Comparison of ENCODE assay signal across 8 cellular contexts in genomic region chr1:182595641-182596240, GRCh38. TPM values are rescaled to one million over a fixed set of nuclear protein-coding genes. Genes with fewer than 3 reads are reported as not detected.
DNase-seq lines count a peak whose midpoint lies in the region; ATAC-seq and TF ChIP-seq lines count a peak whose summit lies in the region.

No MANE protein-coding gene starts in this region.

- no peak overlapping the region for H3K4me3 ChIP-seq in AG09309 (ENCODE audit: control insufficient read depth, low read depth, low read length)
- H3K4me3 ChIP-seq in dorsolateral prefrontal cortex = no peak overlapping the region

- peak; percentile 61 for ATAC-seq in memory B cell (ENCODE audit: low read depth)

- H3K4me3 Mint-ChIP-seq in memory B cell = no peak overlapping the region

- intact Hi-C loops in dorsolateral prefrontal cortex (cut with DNase I) = loop anchor here in 1 of 2 donors (1.0 kb wide), 1 partner anchor 189 kb away; no protein-coding TSS in a partner anchor

- DNase-seq in AG09309 (ENCODE audit: low read depth) (no peak), GM20000 (ENCODE audit: low spot score) (peak; percentile 67), NCI-H524 treated with DMSO at 0.1 percent for 48 hours (lab: John Stamatoyannopoulos, UW) (peak; percentile 21), dorsolateral prefrontal cortex (peak in 7 of 10 donors; percentile 43 to 82 (median 70)), memory B cell (ENCODE audit: low spot score in 2 of 2) (peak; percentile 47 to 62), cerebellar nuclear complex (lab: John Stamatoyannopoulos, UW) (no peak)
- peak; percentile 37 to 59 for DNase-seq in activated CD4-positive, alpha-beta T cell treated with anti-CD3 and anti-CD28 coated beads, Interleukin-2, amount 50 U/mL, for 24 hours (ENCODE audit: low read depth in 1 of 2, low spot score in 1 of 2)
- DNase-seq in stimulated activated naive CD4-positive, alpha-beta T cell treated with Interleukin-2 at 50 U/mL for 16 hours (lab: John Stamatoyannopoulos, UW) = peak; percentile 56

- H3K27me3 ChIP-seq in dorsolateral prefrontal cortex = no peaks in the 10 kb centered on the region

- H3K27me3 Mint-ChIP-seq in memory B cell = no peaks in the 10 kb centered on the region

- no peaks in the 10 kb centered on the region for H3K9me3 Mint-ChIP-seq in memory B cell

- no peak overlapping the region for H3K27ac Mint-ChIP-seq in memory B cell

- peak; percentile 77 for TF ChIP-seq CTCF in AG09309 (IDR thresholded peaks at IDR 0.05; ENCODE audit: control insufficient read depth, insufficient read depth, low read depth, low read length, missing control alignments)
- TF ChIP-seq CTCF in GM20000 (IDR thresholded peaks at IDR 0.05; ENCODE audit: extremely low read depth, missing control alignments) = peak; percentile 88
- peak; percentile 69 to 92 (median 85) for TF ChIP-seq CTCF in dorsolateral prefrontal cortex (IDR thresholded peaks at IDR 0.05 in 54 of 56, conservative IDR thresholded peaks at IDR 0.05 in 2 of 56; ENCODE audit: low read depth in 1 of 56, partially characterized antibody in 56 of 56)

- peaks cover 4% of the 10 kb centered on the region for H3K36me3 Mint-ChIP-seq in memory B cell

- peaks cover 2% of the 10 kb centered on the region for H3K4me1 Mint-ChIP-seq in memory B cell

- H3K27ac ChIP-seq in dorsolateral prefrontal cortex = no peak overlapping the region

RNA-seq across cellular contexts. Expression of gene RNASEL, which starts 6.7 kb away (rescaled TPM):
- total RNA-seq in dorsolateral prefrontal cortex = 10 to 100 TPM in 1 of 120 experiments, 1 to 10 TPM in 119; 3.9 to 10.1 (median 7.3) TPM

RNA-seq across cellular contexts. Expression of gene RGS16, which starts 8.4 kb away (rescaled TPM):
- total RNA-seq in dorsolateral prefrontal cortex = 10 to 100 TPM in 14 of 120 experiments, 1 to 10 TPM in 106; 1.0 to 20.8 (median 3.8) TPM

Comparison
In these comparisons a context has a peak if more than half of its experiments do, and no peak if none do; other contexts are left out.
1. DNase-seq: peak in GM20000 (single experiment), NCI-H524 treated with DMSO at 0.1 percent for 48 hours (single experiment), activated CD4-positive, alpha-beta T cell treated with anti-CD3 and anti-CD28 coated beads, Interleukin-2, amount 50 U/mL, for 24 hours (2 of 2), dorsolateral prefrontal cortex (7 of 10), memory B cell (2 of 2) and stimulated activated naive CD4-positive, alpha-beta T cell treated with Interleukin-2 at 50 U/mL for 16 hours (single experiment); none in AG09309 (single experiment) and cerebellar nuclear complex (0 of 2).
2. Peak in every context shown above with its lines, with median percentiles within 50 percentile points of each other: CTCF ChIP-seq.